In the genomic region with DNA sequence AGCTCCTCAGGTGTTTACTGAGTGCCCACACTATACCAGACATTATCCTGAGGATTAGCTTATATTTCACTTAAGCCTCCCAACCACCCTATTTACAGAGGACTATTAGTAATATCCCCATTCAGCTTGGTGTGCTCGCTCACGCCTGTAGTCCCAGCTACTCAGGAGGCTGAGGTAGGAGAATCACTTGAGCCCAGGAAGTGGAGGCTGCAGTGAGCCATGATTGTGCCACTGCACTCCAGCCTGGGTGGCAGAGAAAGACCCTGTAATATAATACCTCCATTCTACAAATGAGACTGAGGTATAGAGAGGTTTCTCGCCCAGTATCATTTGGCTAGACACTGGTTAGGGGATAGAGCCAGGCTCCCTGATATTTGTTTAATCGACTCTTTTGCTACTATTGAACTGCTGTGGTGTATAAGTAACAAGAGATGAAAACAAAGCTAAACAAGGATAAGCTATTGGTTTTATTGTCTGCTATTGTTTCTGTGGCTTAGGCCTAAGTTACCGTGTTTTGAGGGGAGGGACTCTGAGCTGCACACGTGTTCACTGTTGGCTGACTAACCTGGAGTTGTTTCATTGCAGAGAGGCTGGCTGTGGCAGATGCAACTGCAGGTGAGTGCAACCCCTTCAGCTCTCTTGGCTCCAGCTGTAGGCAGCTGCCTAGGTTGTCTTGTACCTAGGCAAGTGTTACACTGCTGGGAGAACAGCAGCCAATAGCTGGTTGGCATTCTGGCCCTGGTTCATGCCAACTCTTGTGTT, we compare ENCODE assay signal across 9 cellular contexts. TPM values are rescaled to one million over a fixed set of nuclear protein-coding genes. Genes with fewer than 3 reads are reported as not detected.
DNase-seq lines count a peak whose midpoint lies in the region; ATAC-seq and TF ChIP-seq lines count a peak whose summit lies in the region.
"Had no signal": no experiment of that assay in that cellular context is flagged by ENCODE, and none has a peak within 500 bp of the region (broad histone marks: within the 10 kb centered on the region; RNA-seq: fewer than 3 reads in every experiment).

No MANE protein-coding gene starts in this region.

- H3K9me3 ChIP-seq in DND-41 (ENCODE audit: insufficient read depth, low read length, severe bottlenecking) (no peaks in the 10 kb centered on the region), IMR-90 (ENCODE audit: control insufficient read depth, insufficient read depth, low read length) (no peaks in the 10 kb centered on the region), mucosa of descending colon (no peaks in the 10 kb centered on the region), left lung (no peaks in the 10 kb centered on the region)

- peaks cover 20% of the 10 kb centered on the region for H3K9me1 ChIP-seq in IMR-90 (ENCODE audit: insufficient read depth, low read length)

- H3K4me2 ChIP-seq in DND-41 (ENCODE audit: insufficient read depth, low read length) (peak overlapping the region; percentile 83), IMR-90 (ENCODE audit: low read depth, low read length) (no peak overlapping the region)

- no peak overlapping the region for H3K18ac ChIP-seq in IMR-90 (ENCODE audit: low read depth, low read length)

- H2AFZ ChIP-seq in DND-41 (ENCODE audit: low read depth, low read length) (no peak overlapping the region), IMR-90 (replicated peaks; ENCODE audit: low read length, poor library complexity) (no peak overlapping the region)

- H4K91ac ChIP-seq in IMR-90 (ENCODE audit: insufficient read depth, low read depth, low read length): no peak overlapping the region

- ATAC-seq in DND-41 (ENCODE audit: insufficient read depth, low read depth): no peak
- no peak for ATAC-seq in IMR-90 (ENCODE audit: low read depth)
- ATAC-seq in activated naive CD8-positive, alpha-beta T cell treated with anti-CD3 and anti-CD28 coated beads, Interleukin-2, amount 50 U/mL, for 24 hours: no peak
- ATAC-seq in mucosa of descending colon: peak; percentile 19
- ATAC-seq in left lung: no peak
- ATAC-seq in GM21381 (IDR thresholded peaks at IDR 0.05; ENCODE audit: unreplicated experiment): no peak

- CTCF ChIA-PET in IMR-90 (lab: Yijun Ruan, JAX): interaction anchor here (0.8 to 1.0 kb wide), 2 partner anchors 10 to 29 kb away, joined by 3 to 4 read pairs; no protein-coding TSS in a partner anchor

- H3K79me2 ChIP-seq in DND-41 (ENCODE audit: insufficient read depth, low read length): peaks cover 65% of the 10 kb centered on the region

- no peak overlapping the region for H2BK15ac ChIP-seq in IMR-90 (ENCODE audit: low read depth, low read length)

- H3K4me3 ChIP-seq in DND-41 (ENCODE audit: low read depth in 1 of 2, low read length in 2 of 2): peak overlapping the region in 1 of 2 experiments; percentile 74; a peak in 2 of 4 replicates
- H3K4me3 ChIP-seq in IMR-90 (ENCODE audit: insufficient read depth, low read depth, low read length): no peak overlapping the region
- H3K4me3 ChIP-seq in mucosa of descending colon: no peak overlapping the region
- peak overlapping the region in 1 of 2 donors; percentile 65 for H3K4me3 ChIP-seq in left lung

- H3K27me3 Mint-ChIP-seq in activated naive CD8-positive, alpha-beta T cell treated with anti-CD3 and anti-CD28 coated beads, Interleukin-2, amount 50 U/mL, for 24 hours: no peaks in the 10 kb centered on the region

- TSS peak; percentile 47 for BruUV-seq in IMR-90 (replicated peaks; lab: Mats Ljungman, UMichigan)

- no peak overlapping the region for H3K56ac ChIP-seq in IMR-90 (ENCODE audit: extremely low read depth, insufficient read depth, low read length)

- H4K5ac ChIP-seq in IMR-90 (ENCODE audit: low read depth, low read length): no peak overlapping the region

- no peak overlapping the region for H2BK120ac ChIP-seq in IMR-90 (ENCODE audit: low read depth, low read length)

- dilution Hi-C loops in IMR-90 (cut with HindIII; ENCODE audit: low sequenced_read_pairs, unreplicated experiment): no loop called here

- no peaks in the 10 kb centered on the region for H3K27me3 ChIP-seq in DND-41 (ENCODE audit: insufficient read depth, low read length, poor library complexity)
- no peaks in the 10 kb centered on the region for H3K27me3 ChIP-seq in IMR-90 (ENCODE audit: control insufficient read depth, insufficient read depth, low read length)
- no peaks in the 10 kb centered on the region for H3K27me3 ChIP-seq in left lung

- H3K4me3 Mint-ChIP-seq in activated naive CD8-positive, alpha-beta T cell treated with anti-CD3 and anti-CD28 coated beads, Interleukin-2, amount 50 U/mL, for 24 hours: peak overlapping the region; percentile 93

- no peak overlapping the region for H2AK5ac ChIP-seq in IMR-90 (ENCODE audit: low read depth, low read length)

- no peak overlapping the region for H2AK9ac ChIP-seq in IMR-90 (replicated peaks; ENCODE audit: low read depth, low read length, poor library complexity)

- no peak for DNase-seq in DND-41
- DNase-seq in IMR-90: no peak
- no peak for DNase-seq in activated naive CD8-positive, alpha-beta T cell treated with anti-CD3 and anti-CD28 coated beads, Interleukin-2, amount 50 U/mL, for 24 hours
- peak in 1 of 3 donors; percentile 43 for DNase-seq in mucosa of descending colon
- DNase-seq in left lung: no peak
- no peak for DNase-seq in NCI-H226
- no peak for DNase-seq in globus pallidus (ENCODE audit: low spot score)
- DNase-seq: NCI-H526 had no signal

- no peak for TF ChIP-seq RAD21 in IMR-90 (IDR thresholded peaks at IDR 0.05; ENCODE audit: low read length)

- in situ Hi-C loops in IMR-90 (cut with MboI; ENCODE audit: low sequenced_read_pairs): no loop called here

- peaks cover 22 to 65% of the 10 kb centered on the region in 2 experiments for H3K79me1 ChIP-seq in IMR-90 (ENCODE audit: low read depth in 1 of 2, low read length in 2 of 2)

- H3K4me1 ChIP-seq in DND-41 (ENCODE audit: insufficient read depth, low read length) (peaks cover 65% of the 10 kb centered on the region), IMR-90 (ENCODE audit: control insufficient read depth, insufficient read depth, low read length) (peaks cover 24% of the 10 kb centered on the region), mucosa of descending colon (ENCODE audit: low read depth) (peaks cover 39% of the 10 kb centered on the region), left lung (peaks cover 17 to 52% of the 10 kb centered on the region in 2 donors)

- POLR2A ChIA-PET in IMR-90 (lab: Charles Lee; ENCODE audit: unreplicated experiment): no interaction called here

- peaks cover 65% of the 10 kb centered on the region for H3K36me3 Mint-ChIP-seq in activated naive CD8-positive, alpha-beta T cell treated with anti-CD3 and anti-CD28 coated beads, Interleukin-2, amount 50 U/mL, for 24 hours (ENCODE audit: low read depth)

- H3K9ac ChIP-seq in DND-41 (ENCODE audit: low read depth, low read length) (peak overlapping the region; percentile 19), IMR-90 (ENCODE audit: low read depth, low read length) (no peak overlapping the region)

- WGBS in IMR-90 (ENCODE audit: extremely low coverage in 2 of 2, insufficient read length in 1 of 2), 2 experiments: 79% methylated on average over 3 of the region's 6 CpGs; no CpG with 5 or more reads in 1 of the 2 experiments

- intact Hi-C loops in IMR-90 (cut with micrococcal nuclease): no loop called here
- intact Hi-C loops in mucosa of descending colon (cut with DNase I, micrococcal nuclease): no loop called here
- intact Hi-C loops in left lung (cut with DNase I): no loop called here

- peak overlapping the region; percentile 95 for H3K27ac Mint-ChIP-seq in activated naive CD8-positive, alpha-beta T cell treated with anti-CD3 and anti-CD28 coated beads, Interleukin-2, amount 50 U/mL, for 24 hours

- peaks cover 78% of the 10 kb centered on the region for H3K4me1 Mint-ChIP-seq in activated naive CD8-positive, alpha-beta T cell treated with anti-CD3 and anti-CD28 coated beads, Interleukin-2, amount 50 U/mL, for 24 hours

- H3K4ac ChIP-seq in IMR-90 (ENCODE audit: low read depth, low read length): no peak overlapping the region

- H2BK20ac ChIP-seq in IMR-90 (ENCODE audit: low read depth, low read length): no peak overlapping the region

- H2BK5ac ChIP-seq in IMR-90 (ENCODE audit: low read depth, low read length, poor library complexity, severe bottlenecking): no peak overlapping the region

- H3K9me3 Mint-ChIP-seq in activated naive CD8-positive, alpha-beta T cell treated with anti-CD3 and anti-CD28 coated beads, Interleukin-2, amount 50 U/mL, for 24 hours: no peaks in the 10 kb centered on the region

- peak overlapping the region; percentile 10; the same call in 1 of the 2 replicates for H3K23ac ChIP-seq in IMR-90 (ENCODE audit: low read depth, low read length)

- TF ChIP-seq CTCF in DND-41 (IDR thresholded peaks at IDR 0.05; ENCODE audit: borderline replicate concordance, extremely low read depth, low read length, poor library complexity, severe bottlenecking) (no peak), IMR-90 (conservative IDR thresholded peaks at IDR 0.05; ENCODE audit: low read depth, low read length) (no peak), mucosa of descending colon (IDR thresholded peaks at IDR 0.05) (no peak), left lung (IDR thresholded peaks at IDR 0.05) (no peak)

- H3K36me3 ChIP-seq in DND-41 (ENCODE audit: insufficient read depth, low read length) (peaks cover 48% of the 10 kb centered on the region), IMR-90 (ENCODE audit: control insufficient read depth, insufficient read depth, low read length) (peaks cover 18% of the 10 kb centered on the region), mucosa of descending colon (ENCODE audit: low read depth) (no peaks in the 10 kb centered on the region), left lung (peaks cover 0 to 33% of the 10 kb centered on the region in 2 donors)

- TF ChIP-seq POLR2A in IMR-90 (IDR thresholded peaks at IDR 0.05; ENCODE audit: low read depth, low read length): no peak

- peak overlapping the region; percentile 70 for H3K14ac ChIP-seq in IMR-90 (replicated peaks; ENCODE audit: low read depth, low read length)

- H4K8ac ChIP-seq in IMR-90 (ENCODE audit: low read depth in 2 of 2, low read length in 2 of 2): 0 out of 4 replicates have a peak overlapping the region, but pooled peaks of 1 of the 2 experiments have one; percentile 24

- peaks cover 12% of the 10 kb centered on the region; the same call in 1 of the 2 replicates for H4K20me1 ChIP-seq in DND-41 (ENCODE audit: insufficient read depth, low read length)
- peaks cover under 1% of the 10 kb centered on the region; the same call in 1 of the 2 replicates for H4K20me1 ChIP-seq in IMR-90 (ENCODE audit: insufficient read depth, low read length)

- H3K27ac ChIP-seq in DND-41 (ENCODE audit: low read length): peak overlapping the region; percentile 43
- H3K27ac ChIP-seq in IMR-90 (ENCODE audit: insufficient read depth, low read length): no peak overlapping the region; the same call in 1 of the 2 replicates
- no peak overlapping the region for H3K27ac ChIP-seq in left lung

TF ChIP-seq in IMR-90, 13 proteins besides CTCF, POLR2A, EP300 and RAD21 (continues in another document):
- TF ChIP-seq MXI1 (IDR thresholded peaks at IDR 0.05; ENCODE audit: borderline replicate concordance, low read depth, low read length): no peak

RNA-seq across cellular contexts. Expression of gene MATR3, which starts 17.8 kb away (rescaled TPM):
- total RNA-seq in IMR-90 (2012; rRNA removed): 207 and 367 TPM in 2 replicates
- 60.0 and 81.4 TPM in 2 replicates for polyA plus RNA-seq in IMR-90 (2012; rRNA removed)
- polyA plus RNA-seq in IMR-90 (2012; cell fraction: cytosol; rRNA removed): 16.0 and 25.6 TPM in 2 replicates
- 18.4 and 79.4 TPM in 2 replicates for polyA plus RNA-seq in IMR-90 (2012; cell fraction: nucleus; rRNA removed; ENCODE audit: low replicate concordance)
- total RNA-seq in mucosa of descending colon: 100 to 1,000 TPM; 112 to 165 (median 136) TPM
- 100 to 1,000 TPM; 171 to 177 TPM for total RNA-seq in left lung
